8 cellular contexts compared by ENCODE assay signal in genomic region chr6:3324262-3324942, GRCh38.
A peak's percentile ranks its signal among the peaks of the same experiment; 100 is the strongest.
DNase-seq lines count a peak whose midpoint lies in the region; ATAC-seq and TF ChIP-seq lines count a peak whose summit lies in the region.

No MANE protein-coding gene starts in this region.

- POLR2A ChIA-PET in Panc1 (lab: Charles Lee), result no interaction called here

- peak overlapping the region; percentile 11; the same call in 1 of the 2 replicates for H3K4me2 ChIP-seq in BLaER1
- H3K4me2 ChIP-seq in fibroblast of lung (ENCODE audit: extremely low read depth, insufficient read depth, low read length), result no peak overlapping the region

- H2AFZ ChIP-seq in fibroblast of lung (ENCODE audit: low read length), result no peak overlapping the region

- H3K79me2 ChIP-seq in fibroblast of lung (ENCODE audit: control insufficient read depth, insufficient read depth, low read length), result no peaks in the 10 kb centered on the region

- no peaks in the 10 kb centered on the region for H4K20me1 ChIP-seq in BLaER1
- H4K20me1 ChIP-seq in fibroblast of lung (ENCODE audit: control insufficient read depth, extremely low read depth, insufficient read depth, low read length), result no peaks in the 10 kb centered on the region

- BruUV-seq in Panc1 (replicated peaks; lab: Mats Ljungman, UMichigan), result no TSS peak

- no peaks in the 10 kb centered on the region for H3K27me3 ChIP-seq in BLaER1
- no peaks in the 10 kb centered on the region for H3K27me3 ChIP-seq in Panc1 (ENCODE audit: control insufficient read depth, insufficient read depth, low read length)
- H3K27me3 ChIP-seq in fibroblast of lung (ENCODE audit: control insufficient read depth, insufficient read depth, low read length), result no peaks in the 10 kb centered on the region

- CTCF ChIA-PET in Panc1 (lab: Charles Lee), result interaction anchor here (0.6 kb wide), 1 partner anchor 608 kb away, joined by 6 read pairs; no protein-coding TSS in a partner anchor

- no peak for TF ChIP-seq CTCF in Panc1 (IDR thresholded peaks at IDR 0.05)
- TF ChIP-seq CTCF in fibroblast of lung (conservative IDR thresholded peaks at IDR 0.05 in 1 of 2, IDR thresholded peaks at IDR 0.05 in 1 of 2; ENCODE audit: low read depth in 1 of 2, low read length in 2 of 2), result no peak

- H3K4me1 ChIP-seq in BLaER1 (peaks cover 12% of the 10 kb centered on the region), Panc1 (ENCODE audit: control insufficient read depth, insufficient read depth, low read length) (peaks cover 5% of the 10 kb centered on the region; the same call in 1 of the 2 replicates), fibroblast of lung (ENCODE audit: control insufficient read depth, extremely low read depth, insufficient read depth, low read length) (no peaks in the 10 kb centered on the region)

- no peaks in the 10 kb centered on the region for H3K36me3 ChIP-seq in BLaER1
- H3K36me3 ChIP-seq in Panc1 (ENCODE audit: control insufficient read depth, insufficient read depth, low read length), result no peaks in the 10 kb centered on the region
- no peaks in the 10 kb centered on the region for H3K36me3 ChIP-seq in fibroblast of lung (ENCODE audit: control insufficient read depth, insufficient read depth, low read length)

- H3K9me3 ChIP-seq in BLaER1, result no peaks in the 10 kb centered on the region
- H3K9me3 ChIP-seq in Panc1 (ENCODE audit: control insufficient read depth, insufficient read depth, low read depth, low read length), result no peaks in the 10 kb centered on the region
- no peaks in the 10 kb centered on the region for H3K9me3 ChIP-seq in fibroblast of lung (ENCODE audit: control insufficient read depth, insufficient read depth, low read depth, low read length)

- intact Hi-C loops in Panc1 (cut with micrococcal nuclease; ENCODE audit: unreplicated experiment) (loop anchor here (1.0 kb wide), 1 partner anchor 9 kb away; no protein-coding TSS in a partner anchor), posterior vena cava (cut with DNase I) (loop anchor here in 1 of 2 donors (10.0 kb wide), 1 partner anchor 120 kb away; no protein-coding TSS in a partner anchor)

- H3K9ac ChIP-seq in BLaER1 (no peak overlapping the region), fibroblast of lung (ENCODE audit: insufficient read depth, low read length) (no peak overlapping the region)

- H3K27ac ChIP-seq in BLaER1 (no peak overlapping the region), Panc1 (ENCODE audit: low read length) (no peak overlapping the region), fibroblast of lung (ENCODE audit: insufficient read depth, low read length) (no peak overlapping the region)

- in situ Hi-C loops in Panc1 (cut with HindIII; ENCODE audit: low pct_unique_long_range_greater_than_20kb, low sequenced_read_pairs), result no loop called here

- peak; percentile 83 for ATAC-seq in GM21717 (IDR thresholded peaks at IDR 0.05; ENCODE audit: unreplicated experiment)
- ATAC-seq in Panc1, result peak; percentile 70

- DNase-seq in Panc1 (ENCODE audit: low read depth, low spot score) (no peak), fibroblast of lung (ENCODE audit: low read depth in 2 of 2) (peak; percentile 83 to 98), posterior vena cava (ENCODE audit: low spot score) (peak; percentile 78), NCI-H1694 (lab: John Stamatoyannopoulos, UW) (no peak), NCI-H128 (lab: John Stamatoyannopoulos, UW; ENCODE audit: unreplicated experiment) (no peak), NCI-H526 treated with DMSO at 0.1 percent for 48 hours (lab: John Stamatoyannopoulos, UW) (no peak)

- no peak overlapping the region for H3K4me3 ChIP-seq in BLaER1
- no peak overlapping the region for H3K4me3 ChIP-seq in Panc1 (ENCODE audit: low read depth in 2 of 2, low read length in 2 of 2)
- H3K4me3 ChIP-seq in fibroblast of lung (replicated peaks in 1 of 4; ENCODE audit: control extremely low read depth in 1 of 4, insufficient read depth in 1 of 4, low read depth in 3 of 4, low read length in 4 of 4), result no peak overlapping the region

Comparison
In these comparisons a context has a peak if more than half of its experiments do, and no peak if none do; other contexts are left out.
1. DNase-seq: peak in fibroblast of lung (2 of 2) and posterior vena cava (single experiment); none in Panc1 (single experiment), NCI-H1694 (single experiment), NCI-H128 (single experiment) and NCI-H526 treated with DMSO at 0.1 percent for 48 hours (single experiment).